ENCODE assay signal across 12 cellular contexts in the genomic region with DNA sequence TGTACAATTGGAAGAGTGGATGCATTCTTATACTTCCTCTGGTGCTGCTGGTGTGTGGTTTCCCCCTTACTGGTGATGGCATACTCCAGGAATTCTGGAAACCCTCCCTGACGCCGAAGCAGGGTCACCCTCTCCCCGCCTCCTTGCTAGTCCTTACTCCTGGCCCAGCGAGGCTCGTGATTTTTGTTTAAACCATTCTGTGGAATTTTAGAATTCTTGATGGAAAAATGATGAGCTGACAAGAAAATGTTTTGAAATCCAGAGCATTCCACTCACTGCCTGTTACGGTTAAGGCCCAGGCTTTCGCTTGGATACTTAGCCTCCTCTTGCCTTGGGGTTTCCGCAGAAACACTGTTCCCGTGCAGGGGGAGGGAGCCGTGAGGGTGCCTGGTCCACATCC. TPM values are rescaled to one million over a fixed set of nuclear protein-coding genes. Genes with fewer than 3 reads are reported as not detected.
DNase-seq lines count a peak whose midpoint lies in the region; ATAC-seq and TF ChIP-seq lines count a peak whose summit lies in the region.
"Had no signal": no experiment of that assay in that cellular context is flagged by ENCODE, and none has a peak within 500 bp of the region (broad histone marks: within the 10 kb centered on the region; RNA-seq: fewer than 3 reads in every experiment).

No MANE protein-coding gene starts in this region.

- H3K9me3 ChIP-seq in prostate gland, result no peaks in the 10 kb centered on the region

- intact Hi-C loops in prostate gland (cut with DNase I), result no loop called here

- CTCF ChIA-PET in BJ (lab: Yijun Ruan, JAX), result interaction anchor here (0.8 to 2.1 kb wide), 3 partner anchors 25 to 111 kb away, joined by 3 to 5 read pairs (median 4); no protein-coding TSS in a partner anchor

- POLR2A ChIA-PET in BJ (lab: Charles Lee), result no interaction called here

- TF ChIP-seq CTCF in BJ (IDR thresholded peaks at IDR 0.05; ENCODE audit: insufficient read depth, low read depth, low read length) (no peak), fibroblast of villous mesenchyme (IDR thresholded peaks at IDR 0.05; ENCODE audit: insufficient read depth, low read depth, low read length) (no peak), retinal pigment epithelial cell (conservative IDR thresholded peaks at IDR 0.05; ENCODE audit: low read depth, low read length) (no peak), prostate gland (IDR thresholded peaks at IDR 0.05) (no peak)

- no peaks in the 10 kb centered on the region for H3K4me1 ChIP-seq in prostate gland (replicated peaks)
- H3K4me1 ChIP-seq: parathyroid adenoma had no signal

- H3K36me3 ChIP-seq in BJ (ENCODE audit: control insufficient read depth, insufficient read depth, low read length), result no peaks in the 10 kb centered on the region
- no peaks in the 10 kb centered on the region for H3K36me3 ChIP-seq in prostate gland

- H3K27ac ChIP-seq in prostate gland, result no peak overlapping the region
- H3K27ac ChIP-seq: parathyroid adenoma had no signal

- ATAC-seq in GM21786 (IDR thresholded peaks at IDR 0.05; ENCODE audit: unreplicated experiment) (no peak), GM19452 (IDR thresholded peaks at IDR 0.05; ENCODE audit: unreplicated experiment) (no peak)

- H3K27me3 ChIP-seq in BJ (ENCODE audit: control insufficient read depth, insufficient read depth, low read length) (no peaks in the 10 kb centered on the region), prostate gland (replicated peaks; ENCODE audit: insufficient read depth) (no peaks in the 10 kb centered on the region)

- 70% methylated on average over 10 of the region's 10 CpGs for WGBS in prostate gland

- peak; percentile 93 for DNase-seq in BJ (ENCODE audit: low read depth)
- peak; percentile 31 for DNase-seq in RPMI7951 (ENCODE audit: low read depth)
- peak; percentile 94 for DNase-seq in fibroblast of villous mesenchyme (ENCODE audit: low read depth)
- DNase-seq in retinal pigment epithelial cell (ENCODE audit: low read depth), result peak; percentile 86
- no peak for DNase-seq in prostate gland (ENCODE audit: low spot score)
- no peak for DNase-seq in NCI-H2196 (lab: John Stamatoyannopoulos, UW; ENCODE audit: unreplicated experiment)
- DNase-seq: NCI-H1092 treated with DMSO at 0.1 percent for 48 hours had no signal

- H3K4me3 ChIP-seq in BJ (ENCODE audit: low read depth, low read length), result no peak overlapping the region
- H3K4me3 ChIP-seq in fibroblast of villous mesenchyme (ENCODE audit: low read depth, low read length), result no peak overlapping the region
- H3K4me3 ChIP-seq in retinal pigment epithelial cell (ENCODE audit: low read length), result no peak overlapping the region
- no peak overlapping the region for H3K4me3 ChIP-seq in prostate gland

- no peak for TF ChIP-seq POLR2A in prostate gland (IDR thresholded peaks at IDR 0.05)

RNA-seq across cellular contexts. Expression of gene IL6R, which starts 41.1 kb away (rescaled TPM):
- 3.2 and 6.8 TPM in 2 replicates for polyA plus RNA-seq in BJ (2011; rRNA removed)
- 3.0 and 6.7 TPM in 2 replicates for polyA minus RNA-seq in BJ (2011; rRNA and poly(A)+ RNA removed)
- 0.24 and 0.29 TPM in 2 replicates for total RNA-seq in RPMI7951 (2014; rRNA removed; shearing (Covaris generic))
- total RNA-seq in fibroblast of villous mesenchyme, result 11.6 and 30.2 TPM in 2 replicates
- 10 to 100 TPM; 70.1 to 80.7 TPM for total RNA-seq in prostate gland
- total RNA-seq: OCI-LY7 had no signal

RNA-seq across cellular contexts. Expression of gene TDRD10, which starts 55.7 kb away (rescaled TPM):
- not detected in 2 replicates for polyA plus RNA-seq in BJ (2011; rRNA removed)
- not detected in 2 replicates for polyA minus RNA-seq in BJ (2011; rRNA and poly(A)+ RNA removed)
- not detected in 2 replicates for total RNA-seq in RPMI7951 (2014; rRNA removed; shearing (Covaris generic))
- total RNA-seq in fibroblast of villous mesenchyme (not detected in 2 replicates), prostate gland (10 to 100 TPM in 1 of 2 donors, under 1 TPM in 1; 0.46 to 11.4 TPM)
- total RNA-seq: activated T-helper 2 cell treated with anti-CD3 and anti-CD28 coated beads, Interferon-gamma antibody, Interleukin-2, Interleukin-4, amounts not matched to agents 10 μg/mL and 5 μg/mL and 100 μg/mL, durations not matched to agents 14 hours and 24 hours and 36 hours had no signal

RNA-seq across cellular contexts. Expression of gene SHE, which starts 55.9 kb away (rescaled TPM):
- polyA plus RNA-seq in BJ (2011; rRNA removed), result not detected in 2 replicates
- not detected in 2 replicates for polyA minus RNA-seq in BJ (2011; rRNA and poly(A)+ RNA removed)
- total RNA-seq in RPMI7951 (2014; rRNA removed; shearing (Covaris generic)), result not detected in 2 replicates
- not detected in 2 replicates for total RNA-seq in fibroblast of villous mesenchyme
- total RNA-seq in prostate gland, result 10 to 100 TPM in 1 of 2 donors, 1 to 10 TPM in 1; 5.4 to 29.9 TPM
- total RNA-seq: OCI-LY7 had no signal

Comparison
In these comparisons a context has a peak if more than half of its experiments do, and no peak if none do; other contexts are left out.
1. DNase-seq: peak in BJ (single experiment), RPMI7951 (single experiment), fibroblast of villous mesenchyme (single experiment) and retinal pigment epithelial cell (single experiment); none in prostate gland (single experiment) and NCI-H2196 (single experiment).